In genomic region chr2:2057125-2057721, GRCh38 we compare ENCODE assay signal across 9 cellular contexts.
DNase-seq lines count a peak whose midpoint lies in the region; ATAC-seq and TF ChIP-seq lines count a peak whose summit lies in the region.
"Had no signal": no experiment of that assay in that cellular context is flagged by ENCODE, and none has a peak within 500 bp of the region (broad histone marks: within the 10 kb centered on the region; RNA-seq: fewer than 3 reads in every experiment).

No MANE protein-coding gene starts in this region.

- H3K4me1 Mint-ChIP-seq in activated naive CD8-positive, alpha-beta T cell treated with anti-CD3 and anti-CD28 coated beads, Interleukin-2, amount 50 U/mL, for 24 hours = peaks cover 14% of the 10 kb centered on the region

- peaks cover 11% of the 10 kb centered on the region; the same call in 1 of the 2 replicates for H3K4me1 ChIP-seq in BE2C
- H3K4me1 ChIP-seq in lower lobe of right lung = no peaks in the 10 kb centered on the region
- no peaks in the 10 kb centered on the region for H3K4me1 ChIP-seq in thoracic aorta (ENCODE audit: control insufficient read depth in 1 of 2, low read depth in 2 of 2)
- no peaks in the 10 kb centered on the region for H3K4me1 ChIP-seq in prostate gland (replicated peaks)

- peak overlapping the region; percentile 52 for H3K27ac Mint-ChIP-seq in activated naive CD8-positive, alpha-beta T cell treated with anti-CD3 and anti-CD28 coated beads, Interleukin-2, amount 50 U/mL, for 24 hours

- H3K27ac ChIP-seq in lower lobe of right lung (peak overlapping the region; percentile 74), thoracic aorta (no peak overlapping the region), prostate gland (no peak overlapping the region)
- H3K27ac ChIP-seq: cardiac muscle cell had no signal

- no peak for TF ChIP-seq POLR2A in prostate gland (IDR thresholded peaks at IDR 0.05)

- TF ChIP-seq CTCF in BE2C (IDR thresholded peaks at IDR 0.05; ENCODE audit: low read depth, low read length) (no peak), lower lobe of right lung (IDR thresholded peaks at IDR 0.05) (no peak), thoracic aorta (IDR thresholded peaks at IDR 0.05) (no peak), prostate gland (IDR thresholded peaks at IDR 0.05) (no peak)

- CTCF ChIA-PET in HEK293T (lab: Yijun Ruan, JAX) = no interaction called here

- H3K9me3 ChIP-seq in BE2C (no peaks in the 10 kb centered on the region), lower lobe of right lung (no peaks in the 10 kb centered on the region), thoracic aorta (no peaks in the 10 kb centered on the region), prostate gland (no peaks in the 10 kb centered on the region)

- H3K27me3 Mint-ChIP-seq in activated naive CD8-positive, alpha-beta T cell treated with anti-CD3 and anti-CD28 coated beads, Interleukin-2, amount 50 U/mL, for 24 hours = no peaks in the 10 kb centered on the region

- H3K27me3 ChIP-seq in BE2C (no peaks in the 10 kb centered on the region), lower lobe of right lung (ENCODE audit: low read depth) (no peaks in the 10 kb centered on the region), thoracic aorta (replicated peaks; ENCODE audit: insufficient read depth) (no peaks in the 10 kb centered on the region), prostate gland (replicated peaks; ENCODE audit: insufficient read depth) (no peaks in the 10 kb centered on the region)
- H3K27me3 ChIP-seq: cardiac muscle cell had no signal

- H3K4me3 Mint-ChIP-seq in activated naive CD8-positive, alpha-beta T cell treated with anti-CD3 and anti-CD28 coated beads, Interleukin-2, amount 50 U/mL, for 24 hours = no peak overlapping the region

- peaks cover 3% of the 10 kb centered on the region for H3K36me3 Mint-ChIP-seq in activated naive CD8-positive, alpha-beta T cell treated with anti-CD3 and anti-CD28 coated beads, Interleukin-2, amount 50 U/mL, for 24 hours (ENCODE audit: low read depth)

- intact Hi-C loops in lower lobe of right lung (cut with DNase I) = no loop called here
- intact Hi-C loops in prostate gland (cut with DNase I) = no loop called here

- H3K4me3 ChIP-seq in BE2C (ENCODE audit: low read depth, low read length) (peak overlapping the region; percentile 53), lower lobe of right lung (no peak overlapping the region), thoracic aorta (no peak overlapping the region), prostate gland (no peak overlapping the region)
- H3K4me3 ChIP-seq: cardiac muscle cell had no signal

- 70% methylated on average over 11 of the region's 11 CpGs for WGBS in prostate gland

- peaks cover 4% of the 10 kb centered on the region for H3K36me3 ChIP-seq in BE2C
- H3K36me3 ChIP-seq in lower lobe of right lung = no peaks in the 10 kb centered on the region
- no peaks in the 10 kb centered on the region for H3K36me3 ChIP-seq in thoracic aorta
- H3K36me3 ChIP-seq in prostate gland = no peaks in the 10 kb centered on the region
- H3K36me3 ChIP-seq: cardiac muscle cell had no signal

- peak; percentile 72 for ATAC-seq in activated naive CD8-positive, alpha-beta T cell treated with anti-CD3 and anti-CD28 coated beads, Interleukin-2, amount 50 U/mL, for 24 hours
- peak; percentile 74 to 83 for ATAC-seq in lower lobe of right lung
- ATAC-seq in thoracic aorta (ENCODE audit: insufficient number of reproducible peaks, low FRiP score, low read depth) = peak; percentile 55
- ATAC-seq in GM21619 (IDR thresholded peaks at IDR 0.05; ENCODE audit: unreplicated experiment) = no peak

- POLR2A ChIA-PET in HEK293T (lab: Yijun Ruan, JAX) = no interaction called here

- peaks cover 10% of the 10 kb centered on the region for H3K9me3 Mint-ChIP-seq in activated naive CD8-positive, alpha-beta T cell treated with anti-CD3 and anti-CD28 coated beads, Interleukin-2, amount 50 U/mL, for 24 hours

- peak; percentile 96 for DNase-seq in BE2C
- DNase-seq in HEK293T (ENCODE audit: extremely low spot score) = peak; percentile 27
- DNase-seq in T-helper 1 cell = peak; percentile 16 to 89 (median 56)
- DNase-seq in activated naive CD8-positive, alpha-beta T cell treated with anti-CD3 and anti-CD28 coated beads, Interleukin-2, amount 50 U/mL, for 24 hours = peak; percentile 72
- peak; percentile 64 for DNase-seq in lower lobe of right lung
- no peak for DNase-seq in thoracic aorta (ENCODE audit: low spot score)
- DNase-seq in prostate gland (ENCODE audit: low spot score) = no peak

TF ChIP-seq in HEK293T, 16 proteins besides CTCF, POLR2A, EP300 and RAD21:
- TF ChIP-seq CTBP1 (IDR thresholded peaks at IDR 0.05; ENCODE audit: borderline replicate concordance) = no peak
- TF ChIP-seq PKNOX1 (IDR thresholded peaks at IDR 0.05) = no peak
- no peak for TF ChIP-seq SUZ12 (IDR thresholded peaks at IDR 0.05)
- no peak for TF ChIP-seq FOXA1 (IDR thresholded peaks at IDR 0.05)
- TF ChIP-seq NFRKB (IDR thresholded peaks at IDR 0.05) = no peak
- no peak for TF ChIP-seq LEF1 (IDR thresholded peaks at IDR 0.05; ENCODE audit: borderline replicate concordance)
- no peak for TF ChIP-seq ELF4 (IDR thresholded peaks at IDR 0.05)

Comparison
In these comparisons a context has a peak if more than half of its experiments do, and no peak if none do; other contexts are left out.
1. DNase-seq: peak in BE2C (single experiment), HEK293T (single experiment), T-helper 1 cell (5 of 5), activated naive CD8-positive, alpha-beta T cell treated with anti-CD3 and anti-CD28 coated beads, Interleukin-2, amount 50 U/mL, for 24 hours (single experiment) and lower lobe of right lung (single experiment); none in thoracic aorta (single experiment) and prostate gland (single experiment).